Comparison of ENCODE assay signal across 23 cellular contexts in the genomic region with DNA sequence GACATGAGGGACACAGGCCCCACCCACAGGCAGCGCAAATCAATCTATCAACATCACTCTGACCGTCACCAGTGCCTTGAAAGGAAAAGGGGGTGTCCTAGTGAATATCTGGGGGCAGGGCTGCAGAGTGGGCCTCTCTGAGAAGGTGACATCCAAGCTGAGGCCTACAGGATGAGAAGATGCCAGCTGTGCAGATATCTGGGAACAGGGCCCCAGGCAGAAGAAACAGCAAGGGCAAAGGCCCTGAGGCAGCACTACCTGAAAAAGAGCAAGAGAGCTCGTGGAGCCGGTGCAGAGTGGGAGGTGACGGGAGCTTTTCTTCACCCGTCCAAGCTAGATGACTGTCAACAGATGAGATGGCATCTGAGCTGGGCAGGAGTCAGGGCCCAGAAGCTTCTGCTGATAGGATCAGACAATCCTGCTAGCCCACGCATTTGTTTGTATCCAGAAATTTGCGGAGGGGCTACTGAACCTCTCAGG. TPM values are rescaled to one million over a fixed set of nuclear protein-coding genes. Genes with fewer than 3 reads are reported as not detected.
"Had no signal": no experiment of that assay in that cellular context is flagged by ENCODE, and none has a peak within 500 bp of the region (broad histone marks: within the 10 kb centered on the region; RNA-seq: fewer than 3 reads in every experiment).

No MANE protein-coding gene starts in this region.

- H2AFZ ChIP-seq: neural progenitor cell had no signal

- H3K27me3 Mint-ChIP-seq: T-cell had no signal

- H3K4me2 ChIP-seq: neural progenitor cell had no signal

- DNase-seq: activated CD4-positive, alpha-beta memory T cell treated with anti-CD3 and anti-CD28 coated beads, Interleukin-2, amount 10 ng/mL, durations not matched to agents 7 days and 5 days; activated CD4-positive, alpha-beta T cell treated with anti-CD3 and anti-CD28 coated beads for 48 hours; activated CD8-positive, alpha-beta memory T cell treated with anti-CD3 and anti-CD28 coated beads, Interleukin-2, amount 50 U/mL, for 4 hours; activated effector memory CD4-positive, alpha-beta T cell treated with Interleukin-2 at 50 U/mL for 16 hours; activated naive CD4-positive, alpha-beta T cell treated with anti-CD3 and anti-CD28 coated beads, Interleukin-2, amount 10 ng/mL, durations not matched to agents 7 days and 5 days; activated naive CD8-positive, alpha-beta T cell treated with anti-CD3 and anti-CD28 coated beads, Interleukin-2, amount 50 U/mL, for 24 hours; activated T-cell treated with anti-CD3 and anti-CD28 coated beads, Interleukin-2, amount 50 U/mL, for 48 hours; central memory CD4-positive, alpha-beta T cell; head of caudate nucleus; mammary epithelial cell; naive B cell; stimulated activated CD4-positive, alpha-beta T cell treated with anti-CD3 and anti-CD28 coated beads, Interleukin-4, amount 100 ng/mL, for 1 hour; T-cell had no signal

- H3K36me3 Mint-ChIP-seq: naive B cell, neural progenitor cell, WTC11 had no signal

- H3K9ac ChIP-seq: neural progenitor cell had no signal

- H3K27ac Mint-ChIP-seq: activated CD4-positive, alpha-beta memory T cell treated with anti-CD3 and anti-CD28 coated beads, Interleukin-2, amount 10 ng/mL, durations not matched to agents 7 days and 5 days; activated naive CD4-positive, alpha-beta T cell treated with anti-CD3 and anti-CD28 coated beads, Interleukin-2, amount 10 ng/mL, durations not matched to agents 7 days and 5 days; activated naive CD8-positive, alpha-beta T cell treated with anti-CD3 and anti-CD28 coated beads, Interleukin-2, amount 50 U/mL, for 24 hours; neural progenitor cell; T-cell; WTC11 had no signal

- H3K27me3 ChIP-seq: brain microvascular endothelial cell, colonic mucosa, neural progenitor cell, ovary, thyroid gland had no signal

- H3K4me1 ChIP-seq: colonic mucosa, neural progenitor cell, psoas muscle, thyroid gland had no signal

- H3K4me3 ChIP-seq: colonic mucosa, left ventricle myocardium inferior, neural progenitor cell, ovary, psoas muscle, thyroid gland had no signal

- H3K4me1 Mint-ChIP-seq: activated naive CD4-positive, alpha-beta T cell treated with anti-CD3 and anti-CD28 coated beads, Interleukin-2, amount 10 ng/mL, durations not matched to agents 7 days and 5 days had no signal

- H3K27ac ChIP-seq: brain microvascular endothelial cell, colonic mucosa, left ventricle myocardium inferior, neural progenitor cell, ovary, psoas muscle, thyroid gland had no signal

- H3K36me3 ChIP-seq: brain microvascular endothelial cell, colonic mucosa, left ventricle myocardium inferior, neural progenitor cell, ovary, thyroid gland had no signal

- H3K9me3 ChIP-seq: colonic mucosa, ovary, psoas muscle, thyroid gland had no signal

- ATAC-seq: activated naive CD8-positive, alpha-beta T cell treated with anti-CD3 and anti-CD28 coated beads, Interleukin-2, amount 50 U/mL, for 24 hours; T-cell; WTC11 had no signal

- FAIRE-seq: frontal cortex had no signal

- H3K4me3 Mint-ChIP-seq: activated CD4-positive, alpha-beta memory T cell treated with anti-CD3 and anti-CD28 coated beads, Interleukin-2, amount 10 ng/mL, durations not matched to agents 7 days and 5 days; activated naive CD4-positive, alpha-beta T cell treated with anti-CD3 and anti-CD28 coated beads, Interleukin-2, amount 10 ng/mL, durations not matched to agents 7 days and 5 days; activated naive CD8-positive, alpha-beta T cell treated with anti-CD3 and anti-CD28 coated beads, Interleukin-2, amount 50 U/mL, for 24 hours; neural progenitor cell; T-cell; WTC11 had no signal

- H3K9me3 Mint-ChIP-seq: naive B cell, neural progenitor cell, T-cell, WTC11 had no signal

RNA-seq across cellular contexts. Expression of a gene that starts 12.5 kb away (rescaled TPM):
- total RNA-seq: kidney epithelial cell had no signal
- polyA plus RNA-seq: mammary epithelial cell had no signal
